In genomic region chr20:58452667-58453255, GRCh38 we compare ENCODE assay signal across 2 cellular contexts.
A peak's percentile ranks its signal among the peaks of the same experiment; 100 is the strongest.
TF ChIP-seq lines count a peak whose summit lies in the region.

No MANE protein-coding gene starts in this region.

TF ChIP-seq in HepG2, 621 proteins besides CTCF, POLR2A, EP300 and RAD21:
- TF ChIP-seq POLR2G (IDR thresholded peaks at IDR 0.05; ENCODE audit: low read depth, low read length), result no peak
- no peak for TF ChIP-seq KDM5B (CRISPR knock-in tag; IDR thresholded peaks at IDR 0.05; ENCODE audit: borderline replicate concordance)
- TF ChIP-seq ISL2 (CRISPR knock-in tag; IDR thresholded peaks at IDR 0.05), result no peak
- TF ChIP-seq RBAK (CRISPR knock-in tag; IDR thresholded peaks at IDR 0.05), result no peak
- no peak for TF ChIP-seq FOXC1 (CRISPR knock-in tag; IDR thresholded peaks at IDR 0.05; ENCODE audit: borderline replicate concordance)
- no peak for TF ChIP-seq ZNF577 (CRISPR knock-in tag; IDR thresholded peaks at IDR 0.05; ENCODE audit: borderline replicate concordance, low read depth)
- TF ChIP-seq ZNF652 (CRISPR knock-in tag; IDR thresholded peaks at IDR 0.05; ENCODE audit: borderline replicate concordance, low read depth), result peak; percentile 57

TF ChIP-seq in H1, 55 proteins besides CTCF, POLR2A, EP300 and RAD21:
- TF ChIP-seq CHD1 (IDR thresholded peaks at IDR 0.05; ENCODE audit: low read depth, low read length) (no peak), TEAD4 (IDR thresholded peaks at IDR 0.05; ENCODE audit: low read depth, low read length) (peak; percentile 63; the same call in 1 of the 2 replicates)
